ENCODE assay signal across 28 cellular contexts in genomic region chr20:9066196-9066595, GRCh38. TPM values are rescaled to one million over a fixed set of nuclear protein-coding genes. Genes with fewer than 3 reads are reported as not detected.
A peak's percentile ranks its signal among the peaks of the same experiment; 100 is the strongest.
DNase-seq lines count a peak whose midpoint lies in the region; ATAC-seq, FAIRE-seq and TF ChIP-seq lines count a peak whose summit lies in the region.
"Had no signal": no experiment of that assay in that cellular context is flagged by ENCODE, and none has a peak within 500 bp of the region (broad histone marks: within the 10 kb centered on the region; RNA-seq: fewer than 3 reads in every experiment).

No MANE protein-coding gene starts in this region.

- H3K27ac ChIP-seq in caudate nucleus (ENCODE audit: low read depth, low read length), result no peak overlapping the region
- H3K27ac ChIP-seq: body of pancreas, HL-60, SJSA1 had no signal

- DNase-seq in LHCN-M2 (ENCODE audit: low read depth) (peak; percentile 7), bronchial epithelial cell (ENCODE audit: low read depth) (peak; percentile 63), kidney tubule cell (ENCODE audit: low spot score) (peak; percentile 95), putamen (ENCODE audit: low spot score) (no peak), caudate nucleus (lab: John Stamatoyannopoulos, UW) (no peak)
- DNase-seq: activated CD4-positive, alpha-beta T cell treated with anti-CD3 and anti-CD28 coated beads, Interleukin-2, amount 10 ng/mL, durations not matched to agents 7 days and 5 days; activated CD8-positive, alpha-beta memory T cell treated with anti-CD3 and anti-CD28 coated beads, Interleukin-2, amount 50 U/mL, for 48 hours; activated effector memory CD4-positive, alpha-beta T cell treated with Interleukin-2 at 50 U/mL for 16 hours; BE2C; body of pancreas; Caco-2; MG63; naive B cell; NCI-H1417 treated with DMSO at 0.1 percent for 48 hours; NCI-H2227 treated with DMSO at 0.1 percent for 48 hours; NCI-H82; PC-3; small intestine; stimulated activated naive CD4-positive, alpha-beta T cell had no signal

- H3K27me3 ChIP-seq in bronchial epithelial cell (ENCODE audit: control insufficient read depth, insufficient read depth, low read length), result no peaks in the 10 kb centered on the region
- H3K27me3 ChIP-seq: BE2C, SJSA1, tibial nerve had no signal

- no peak for FAIRE-seq in bronchial epithelial cell (lab: Jason Lieb, UNC)
- FAIRE-seq: endometrium, islet of Langerhans, small intestine had no signal

- ATAC-seq in GM21529 (IDR thresholded peaks at IDR 0.05; ENCODE audit: unreplicated experiment), result no peak
- ATAC-seq in GM19467 (IDR thresholded peaks at IDR 0.05; ENCODE audit: unreplicated experiment), result no peak
- ATAC-seq: body of pancreas, PC-3 had no signal

- no peaks in the 10 kb centered on the region for H3K36me3 ChIP-seq in bronchial epithelial cell (ENCODE audit: control insufficient read depth, insufficient read depth, low read length)
- H3K36me3 ChIP-seq: BE2C, MG63, tibial nerve had no signal

- TF ChIP-seq CTCF in bronchial epithelial cell (IDR thresholded peaks at IDR 0.05; ENCODE audit: insufficient read depth, low read length, severe bottlenecking), result no peak

- H3K4me3 ChIP-seq in bronchial epithelial cell (ENCODE audit: low read depth, low read length), result no peak overlapping the region
- H3K4me3 ChIP-seq: body of pancreas, coronary artery, MG63, SJSA1, tibial nerve had no signal

RNA-seq across cellular contexts. Expression of gene PLCB4, which starts 2.7 kb away (rescaled TPM):
- total RNA-seq in LHCN-M2 (2014; rRNA removed), result 5.7 and 6.4 TPM in 2 replicates
- 29.1 TPM for polyA plus RNA-seq in LHCN-M2 (2012)
- 1.6 and 2.0 TPM in 2 replicates for total RNA-seq in bronchial epithelial cell
- total RNA-seq: activated CD4-positive, alpha-beta T cell treated with anti-CD3 and anti-CD28 coated beads, Interleukin-2, amount 10 ng/mL, durations not matched to agents 7 days and 5 days; T-helper 1 cell treated with Interleukin-12 subunit alpha and Interleukin-12 subunit beta and Interleukin-4 antibody, amounts not matched to agents 30 ng/mL and 1 ng/mL, for 36 hours had no signal

Comparison
In these comparisons a context has a peak if more than half of its experiments do, and no peak if none do; other contexts are left out.
1. DNase-seq: peak in LHCN-M2 (single experiment), bronchial epithelial cell (single experiment) and kidney tubule cell (single experiment); none in putamen (single experiment) and caudate nucleus (0 of 61).